ENCODE assay signal across 1 cellular context in the genomic region with DNA sequence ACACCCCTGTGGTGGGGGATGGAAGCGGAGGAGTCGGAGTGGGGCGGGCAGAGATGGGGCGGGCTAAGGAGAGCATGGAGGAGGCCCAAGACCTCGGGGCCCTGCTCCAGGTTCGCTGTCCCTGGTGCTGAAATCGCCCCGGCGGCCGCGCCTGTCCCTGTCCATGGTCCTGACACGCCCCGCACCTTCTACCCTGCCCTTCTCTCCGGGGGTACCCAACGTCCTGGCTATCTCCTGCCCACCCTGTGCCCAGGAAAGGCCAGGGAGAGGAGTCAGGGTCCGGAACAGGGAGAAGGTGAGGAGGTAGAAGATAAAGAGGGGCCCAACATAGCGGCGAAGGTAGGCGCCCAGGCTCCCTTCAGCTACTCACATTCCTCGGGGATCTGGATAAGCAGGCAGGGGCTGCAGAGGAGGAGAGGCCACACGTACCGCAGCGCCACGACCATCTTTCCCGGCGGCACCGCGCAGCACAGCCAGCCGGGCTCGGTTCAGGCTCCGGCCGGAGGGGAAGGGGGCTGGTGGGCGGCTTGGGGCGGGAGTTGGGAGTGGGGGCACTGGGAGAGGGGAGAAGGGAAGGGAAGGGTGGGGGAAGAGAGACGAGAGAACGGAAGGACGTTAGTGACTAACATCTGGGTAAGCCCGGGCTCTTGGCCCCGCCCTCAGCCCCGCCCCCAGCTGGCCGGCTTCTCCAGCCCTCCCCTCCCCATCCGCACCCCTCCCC.
TF ChIP-seq lines count a peak whose summit lies in the region.

No MANE protein-coding gene starts in this region.

TF ChIP-seq in HepG2, 621 proteins besides CTCF, POLR2A, EP300 and RAD21 (continued from another document):
- TF ChIP-seq, protein P1, sequence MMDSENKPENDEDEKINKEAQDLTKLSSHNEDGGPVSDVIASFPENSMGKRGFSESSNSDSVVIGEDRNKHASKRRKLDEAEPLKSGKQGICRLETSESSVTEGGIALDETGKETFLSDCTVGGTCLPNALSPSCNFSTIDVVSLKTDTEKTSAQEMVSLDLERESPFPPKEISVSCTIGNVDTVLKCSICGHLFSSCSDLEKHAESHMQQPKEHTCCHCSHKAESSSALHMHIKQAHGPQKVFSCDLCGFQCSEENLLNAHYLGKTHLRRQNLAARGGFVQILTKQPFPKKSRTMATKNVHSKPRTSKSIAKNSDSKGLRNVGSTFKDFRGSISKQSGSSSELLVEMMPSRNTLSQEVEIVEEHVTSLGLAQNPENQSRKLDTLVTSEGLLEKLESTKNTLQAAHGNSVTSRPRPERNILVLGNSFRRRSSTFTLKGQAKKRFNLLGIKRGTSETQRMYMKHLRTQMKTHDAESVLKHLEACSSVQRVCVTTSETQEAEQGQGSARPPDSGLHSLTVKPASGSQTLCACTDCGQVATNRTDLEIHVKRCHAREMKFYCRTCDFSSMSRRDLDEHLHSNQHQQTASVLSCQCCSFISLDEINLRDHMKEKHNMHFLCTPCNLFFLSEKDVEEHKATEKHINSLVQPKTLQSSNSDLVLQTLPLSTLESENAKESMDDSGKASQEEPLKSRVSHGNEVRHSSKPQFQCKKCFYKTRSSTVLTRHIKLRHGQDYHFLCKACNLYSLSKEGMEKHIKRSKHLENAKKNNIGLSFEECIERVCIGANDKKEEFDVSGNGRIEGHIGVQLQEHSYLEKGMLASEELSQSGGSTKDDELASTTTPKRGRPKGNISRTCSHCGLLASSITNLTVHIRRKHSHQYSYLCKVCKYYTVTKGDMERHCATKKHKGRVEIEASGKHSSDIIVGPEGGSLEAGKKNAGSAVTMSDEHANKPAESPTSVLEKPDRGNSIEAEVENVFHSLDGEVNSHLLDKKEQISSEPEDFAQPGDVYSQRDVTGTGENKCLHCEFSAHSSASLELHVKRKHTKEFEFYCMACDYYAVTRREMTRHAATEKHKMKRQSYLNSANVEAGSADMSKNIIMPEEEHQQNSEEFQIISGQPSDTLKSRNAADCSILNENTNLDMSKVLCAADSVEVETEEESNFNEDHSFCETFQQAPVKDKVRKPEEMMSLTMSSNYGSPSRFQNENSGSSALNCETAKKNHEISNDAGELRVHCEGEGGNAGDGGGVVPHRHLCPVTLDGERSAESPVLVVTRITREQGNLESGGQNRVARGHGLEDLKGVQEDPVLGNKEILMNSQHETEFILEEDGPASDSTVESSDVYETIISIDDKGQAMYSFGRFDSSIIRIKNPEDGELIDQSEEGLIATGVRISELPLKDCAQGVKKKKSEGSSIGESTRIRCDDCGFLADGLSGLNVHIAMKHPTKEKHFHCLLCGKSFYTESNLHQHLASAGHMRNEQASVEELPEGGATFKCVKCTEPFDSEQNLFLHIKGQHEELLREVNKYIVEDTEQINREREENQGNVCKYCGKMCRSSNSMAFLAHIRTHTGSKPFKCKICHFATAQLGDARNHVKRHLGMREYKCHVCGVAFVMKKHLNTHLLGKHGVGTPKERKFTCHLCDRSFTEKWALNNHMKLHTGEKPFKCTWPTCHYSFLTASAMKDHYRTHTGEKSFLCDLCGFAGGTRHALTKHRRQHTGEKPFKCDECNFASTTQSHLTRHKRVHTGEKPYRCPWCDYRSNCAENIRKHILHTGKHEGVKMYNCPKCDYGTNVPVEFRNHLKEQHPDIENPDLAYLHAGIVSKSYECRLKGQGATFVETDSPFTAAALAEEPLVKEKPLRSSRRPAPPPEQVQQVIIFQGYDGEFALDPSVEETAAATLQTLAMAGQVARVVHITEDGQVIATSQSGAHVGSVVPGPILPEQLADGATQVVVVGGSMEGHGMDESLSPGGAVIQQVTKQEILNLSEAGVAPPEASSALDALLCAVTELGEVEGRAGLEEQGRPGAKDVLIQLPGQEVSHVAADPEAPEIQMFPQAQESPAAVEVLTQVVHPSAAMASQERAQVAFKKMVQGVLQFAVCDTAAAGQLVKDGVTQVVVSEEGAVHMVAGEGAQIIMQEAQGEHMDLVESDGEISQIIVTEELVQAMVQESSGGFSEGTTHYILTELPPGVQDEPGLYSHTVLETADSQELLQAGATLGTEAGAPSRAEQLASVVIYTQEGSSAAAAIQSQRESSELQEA (CRISPR knock-in tag; IDR thresholded peaks at IDR 0.05; ENCODE audit: not compliant biosample characterization): peak; percentile 99
- TF ChIP-seq ZNF280D (CRISPR knock-in tag; IDR thresholded peaks at IDR 0.05): peak; percentile 100
- peak; percentile 37; the same call in 1 of the 2 replicates for TF ChIP-seq HNF4A (CRISPR knock-in tag; IDR thresholded peaks at IDR 0.05)
- peak; percentile 72 for TF ChIP-seq NFYB (CRISPR knock-in tag; IDR thresholded peaks at IDR 0.05)
- TF ChIP-seq ZNF841 (CRISPR knock-in tag; IDR thresholded peaks at IDR 0.05; ENCODE audit: borderline replicate concordance): peak; percentile 95
- TF ChIP-seq, protein P2, sequence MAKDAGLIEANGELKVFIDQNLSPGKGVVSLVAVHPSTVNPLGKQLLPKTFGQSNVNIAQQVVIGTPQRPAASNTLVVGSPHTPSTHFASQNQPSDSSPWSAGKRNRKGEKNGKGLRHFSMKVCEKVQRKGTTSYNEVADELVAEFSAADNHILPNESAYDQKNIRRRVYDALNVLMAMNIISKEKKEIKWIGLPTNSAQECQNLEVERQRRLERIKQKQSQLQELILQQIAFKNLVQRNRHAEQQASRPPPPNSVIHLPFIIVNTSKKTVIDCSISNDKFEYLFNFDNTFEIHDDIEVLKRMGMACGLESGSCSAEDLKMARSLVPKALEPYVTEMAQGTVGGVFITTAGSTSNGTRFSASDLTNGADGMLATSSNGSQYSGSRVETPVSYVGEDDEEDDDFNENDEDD (CRISPR knock-in tag; IDR thresholded peaks at IDR 0.05; ENCODE audit: borderline replicate concordance): peak; percentile 85
- peak; percentile 100 for TF ChIP-seq EEA1 (CRISPR knock-in tag; IDR thresholded peaks at IDR 0.05; ENCODE audit: borderline replicate concordance)
- 0 out of 2 replicates have a peak, but pooled peaks have one; percentile 28 for TF ChIP-seq ADNP (CRISPR knock-in tag; IDR thresholded peaks at IDR 0.05)
- TF ChIP-seq, protein P3, sequence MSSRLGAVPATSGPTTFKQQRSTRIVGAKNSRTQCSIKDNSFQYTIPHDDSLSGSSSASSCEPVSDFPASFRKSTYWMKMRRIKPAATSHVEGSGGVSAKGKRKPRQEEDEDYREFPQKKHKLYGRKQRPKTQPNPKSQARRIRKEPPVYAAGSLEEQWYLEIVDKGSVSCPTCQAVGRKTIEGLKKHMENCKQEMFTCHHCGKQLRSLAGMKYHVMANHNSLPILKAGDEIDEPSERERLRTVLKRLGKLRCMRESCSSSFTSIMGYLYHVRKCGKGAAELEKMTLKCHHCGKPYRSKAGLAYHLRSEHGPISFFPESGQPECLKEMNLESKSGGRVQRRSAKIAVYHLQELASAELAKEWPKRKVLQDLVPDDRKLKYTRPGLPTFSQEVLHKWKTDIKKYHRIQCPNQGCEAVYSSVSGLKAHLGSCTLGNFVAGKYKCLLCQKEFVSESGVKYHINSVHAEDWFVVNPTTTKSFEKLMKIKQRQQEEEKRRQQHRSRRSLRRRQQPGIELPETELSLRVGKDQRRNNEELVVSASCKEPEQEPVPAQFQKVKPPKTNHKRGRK (CRISPR knock-in tag; IDR thresholded peaks at IDR 0.05): 0 out of 2 replicates have a peak, but pooled peaks have one; percentile 33
- TF ChIP-seq, protein P4, sequence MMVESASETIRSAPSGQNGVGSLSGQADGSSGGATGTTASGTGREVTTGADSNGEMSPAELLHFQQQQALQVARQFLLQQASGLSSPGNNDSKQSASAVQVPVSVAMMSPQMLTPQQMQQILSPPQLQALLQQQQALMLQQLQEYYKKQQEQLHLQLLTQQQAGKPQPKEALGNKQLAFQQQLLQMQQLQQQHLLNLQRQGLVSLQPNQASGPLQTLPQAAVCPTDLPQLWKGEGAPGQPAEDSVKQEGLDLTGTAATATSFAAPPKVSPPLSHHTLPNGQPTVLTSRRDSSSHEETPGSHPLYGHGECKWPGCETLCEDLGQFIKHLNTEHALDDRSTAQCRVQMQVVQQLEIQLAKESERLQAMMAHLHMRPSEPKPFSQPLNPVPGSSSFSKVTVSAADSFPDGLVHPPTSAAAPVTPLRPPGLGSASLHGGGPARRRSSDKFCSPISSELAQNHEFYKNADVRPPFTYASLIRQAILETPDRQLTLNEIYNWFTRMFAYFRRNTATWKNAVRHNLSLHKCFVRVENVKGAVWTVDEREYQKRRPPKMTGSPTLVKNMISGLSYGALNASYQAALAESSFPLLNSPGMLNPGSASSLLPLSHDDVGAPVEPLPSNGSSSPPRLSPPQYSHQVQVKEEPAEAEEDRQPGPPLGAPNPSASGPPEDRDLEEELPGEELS (CRISPR knock-in tag; IDR thresholded peaks at IDR 0.05): peak; percentile 91
- peak; percentile 99 for TF ChIP-seq PLSCR1 (CRISPR knock-in tag; IDR thresholded peaks at IDR 0.05; ENCODE audit: borderline replicate concordance)
- TF ChIP-seq, protein P5, sequence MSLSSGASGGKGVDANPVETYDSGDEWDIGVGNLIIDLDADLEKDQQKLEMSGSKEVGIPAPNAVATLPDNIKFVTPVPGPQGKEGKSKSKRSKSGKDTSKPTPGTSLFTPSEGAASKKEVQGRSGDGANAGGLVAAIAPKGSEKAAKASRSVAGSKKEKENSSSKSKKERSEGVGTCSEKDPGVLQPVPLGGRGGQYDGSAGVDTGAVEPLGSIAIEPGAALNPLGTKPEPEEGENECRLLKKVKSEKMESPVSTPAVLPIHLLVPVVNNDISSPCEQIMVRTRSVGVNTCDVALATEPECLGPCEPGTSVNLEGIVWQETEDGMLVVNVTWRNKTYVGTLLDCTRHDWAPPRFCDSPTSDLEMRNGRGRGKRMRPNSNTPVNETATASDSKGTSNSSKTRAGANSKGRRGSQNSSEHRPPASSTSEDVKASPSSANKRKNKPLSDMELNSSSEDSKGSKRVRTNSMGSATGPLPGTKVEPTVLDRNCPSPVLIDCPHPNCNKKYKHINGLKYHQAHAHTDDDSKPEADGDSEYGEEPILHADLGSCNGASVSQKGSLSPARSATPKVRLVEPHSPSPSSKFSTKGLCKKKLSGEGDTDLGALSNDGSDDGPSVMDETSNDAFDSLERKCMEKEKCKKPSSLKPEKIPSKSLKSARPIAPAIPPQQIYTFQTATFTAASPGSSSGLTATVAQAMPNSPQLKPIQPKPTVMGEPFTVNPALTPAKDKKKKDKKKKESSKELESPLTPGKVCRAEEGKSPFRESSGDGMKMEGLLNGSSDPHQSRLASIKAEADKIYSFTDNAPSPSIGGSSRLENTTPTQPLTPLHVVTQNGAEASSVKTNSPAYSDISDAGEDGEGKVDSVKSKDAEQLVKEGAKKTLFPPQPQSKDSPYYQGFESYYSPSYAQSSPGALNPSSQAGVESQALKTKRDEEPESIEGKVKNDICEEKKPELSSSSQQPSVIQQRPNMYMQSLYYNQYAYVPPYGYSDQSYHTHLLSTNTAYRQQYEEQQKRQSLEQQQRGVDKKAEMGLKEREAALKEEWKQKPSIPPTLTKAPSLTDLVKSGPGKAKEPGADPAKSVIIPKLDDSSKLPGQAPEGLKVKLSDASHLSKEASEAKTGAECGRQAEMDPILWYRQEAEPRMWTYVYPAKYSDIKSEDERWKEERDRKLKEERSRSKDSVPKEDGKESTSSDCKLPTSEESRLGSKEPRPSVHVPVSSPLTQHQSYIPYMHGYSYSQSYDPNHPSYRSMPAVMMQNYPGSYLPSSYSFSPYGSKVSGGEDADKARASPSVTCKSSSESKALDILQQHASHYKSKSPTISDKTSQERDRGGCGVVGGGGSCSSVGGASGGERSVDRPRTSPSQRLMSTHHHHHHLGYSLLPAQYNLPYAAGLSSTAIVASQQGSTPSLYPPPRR (CRISPR knock-in tag; IDR thresholded peaks at IDR 0.05; ENCODE audit: borderline replicate concordance): peak; percentile 88; the same call in 1 of the 2 replicates
- TF ChIP-seq, protein P6, sequence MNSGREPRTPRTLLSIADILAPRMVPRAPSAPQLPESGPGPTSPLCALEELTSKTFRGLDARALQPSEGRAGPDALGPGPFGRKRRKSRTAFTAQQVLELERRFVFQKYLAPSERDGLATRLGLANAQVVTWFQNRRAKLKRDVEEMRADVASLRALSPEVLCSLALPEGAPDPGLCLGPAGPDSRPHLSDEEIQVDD (CRISPR knock-in tag; IDR thresholded peaks at IDR 0.05; ENCODE audit: borderline replicate concordance): peak; percentile 100
- peak; percentile 100 for TF ChIP-seq ZMAT3 (CRISPR knock-in tag; conservative IDR thresholded peaks at IDR 0.05)
- TF ChIP-seq ZNF839 (CRISPR knock-in tag; IDR thresholded peaks at IDR 0.05; ENCODE audit: borderline replicate concordance): peak; percentile 99
- TF ChIP-seq HNRNPK (IDR thresholded peaks at IDR 0.05; ENCODE audit: low read depth, low read length, poor library complexity, severe bottlenecking): no peak
- TF ChIP-seq, protein P7, sequence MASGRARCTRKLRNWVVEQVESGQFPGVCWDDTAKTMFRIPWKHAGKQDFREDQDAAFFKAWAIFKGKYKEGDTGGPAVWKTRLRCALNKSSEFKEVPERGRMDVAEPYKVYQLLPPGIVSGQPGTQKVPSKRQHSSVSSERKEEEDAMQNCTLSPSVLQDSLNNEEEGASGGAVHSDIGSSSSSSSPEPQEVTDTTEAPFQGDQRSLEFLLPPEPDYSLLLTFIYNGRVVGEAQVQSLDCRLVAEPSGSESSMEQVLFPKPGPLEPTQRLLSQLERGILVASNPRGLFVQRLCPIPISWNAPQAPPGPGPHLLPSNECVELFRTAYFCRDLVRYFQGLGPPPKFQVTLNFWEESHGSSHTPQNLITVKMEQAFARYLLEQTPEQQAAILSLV (CRISPR knock-in tag; IDR thresholded peaks at IDR 0.05; ENCODE audit: borderline replicate concordance): peak; percentile 100
- peak; percentile 48; the same call in 1 of the 2 replicates for TF ChIP-seq ZMYM3 (CRISPR knock-in tag; IDR thresholded peaks at IDR 0.05)
- TF ChIP-seq SOX6 (IDR thresholded peaks at IDR 0.05): no peak
- peak; percentile 77 for TF ChIP-seq SOX6 (CRISPR knock-in tag; IDR thresholded peaks at IDR 0.05)
- no peak for TF ChIP-seq KAT2B (IDR thresholded peaks at IDR 0.05; ENCODE audit: borderline replicate concordance, low read depth, low read length)
- peak; percentile 100 for TF ChIP-seq ZNF333 (CRISPR knock-in tag; IDR thresholded peaks at IDR 0.05; ENCODE audit: borderline replicate concordance)
- peak; percentile 99 for TF ChIP-seq IRX3 (CRISPR knock-in tag; IDR thresholded peaks at IDR 0.05; ENCODE audit: borderline replicate concordance, low read depth)
